Comparison of ENCODE assay signal across 9 cellular contexts in genomic region chr9:21381752-21382339, GRCh38. TPM values are rescaled to one million over a fixed set of nuclear protein-coding genes. Genes with fewer than 3 reads are reported as not detected.
DNase-seq lines count a peak whose midpoint lies in the region; ATAC-seq and TF ChIP-seq lines count a peak whose summit lies in the region.
"Had no signal": no experiment of that assay in that cellular context is flagged by ENCODE, and none has a peak within 500 bp of the region (broad histone marks: within the 10 kb centered on the region; RNA-seq: fewer than 3 reads in every experiment).

No MANE protein-coding gene starts in this region.

- no peaks in the 10 kb centered on the region for H3K27me3 ChIP-seq in thyroid gland

- no peak overlapping the region for H3K27ac ChIP-seq in thyroid gland

- ATAC-seq in GM19395 (IDR thresholded peaks at IDR 0.05; ENCODE audit: unreplicated experiment) (peak; percentile 99), HG03196 (IDR thresholded peaks at IDR 0.05; ENCODE audit: unreplicated experiment) (peak; percentile 97), T-cell (replicated peaks in 1 of 4) (peak in 3 of 4 experiments; percentile 36 to 84 (median 50))
- ATAC-seq: HCT116 had no signal

- intact Hi-C loops in thyroid gland (cut with DNase I) = no loop called here

- POLR2A ChIA-PET in T-cell (lab: Charles Lee) = no interaction called here

- no peak for TF ChIP-seq POLR2A in thyroid gland (IDR thresholded peaks at IDR 0.05)

- H3K4me1 Mint-ChIP-seq in T-cell (peaks cover 14 to 20% (median 17%) of the 10 kb centered on the region in 3 donors), type B pancreatic cell (ENCODE audit: unreplicated experiment) (no peaks in the 10 kb centered on the region), endothelial cell (ENCODE audit: unreplicated experiment) (no peaks in the 10 kb centered on the region)

- H3K9me3 Mint-ChIP-seq in T-cell (no peaks in the 10 kb centered on the region), type B pancreatic cell (no peaks in the 10 kb centered on the region), endothelial cell (ENCODE audit: unreplicated experiment) (no peaks in the 10 kb centered on the region)

- no peaks in the 10 kb centered on the region for H3K36me3 ChIP-seq in thyroid gland

- H3K4me3 ChIP-seq in thyroid gland (replicated peaks in 1 of 3) = no peak overlapping the region

- no peaks in the 10 kb centered on the region for H3K4me1 ChIP-seq in thyroid gland

- WGBS in thyroid gland, 2 donors = 25 to 31% methylated on average over 3 of the region's 3 CpGs

- DNase-seq in DMS153 treated with DMSO at 0.1 percent for 48 hours (lab: John Stamatoyannopoulos, UW; ENCODE audit: unreplicated experiment) (peak; percentile 29), T-cell (peak in 2 of 34 experiments; percentile 10 to 23), type B pancreatic cell (ENCODE audit: extremely low spot score, unreplicated experiment) (no peak), occipital lobe (lab: John Stamatoyannopoulos, UW) (no peak), thyroid gland (no peak), endothelial cell (ENCODE audit: low spot score) (no peak)

- H3K27me3 Mint-ChIP-seq in T-cell (peaks cover 35 to 40% of the 10 kb centered on the region in 2 donors), type B pancreatic cell (no peaks in the 10 kb centered on the region), endothelial cell (ENCODE audit: unreplicated experiment) (no peaks in the 10 kb centered on the region)

- H3K4me3 Mint-ChIP-seq in T-cell = peak overlapping the region in 2 of 3 donors; percentile 10 to 12
- H3K4me3 Mint-ChIP-seq in type B pancreatic cell = peak overlapping the region; percentile 15
- H3K4me3 Mint-ChIP-seq in endothelial cell (ENCODE audit: unreplicated experiment) = no peak overlapping the region

- TF ChIP-seq CTCF in type B pancreatic cell (conservative IDR thresholded peaks at IDR 0.05) (no peak), thyroid gland (IDR thresholded peaks at IDR 0.05) (no peak), endothelial cell (IDR thresholded peaks at IDR 0.05; ENCODE audit: unreplicated experiment) (no peak)

- H3K27ac Mint-ChIP-seq in T-cell (peak overlapping the region in 1 of 2 donors; percentile 36), type B pancreatic cell (no peak overlapping the region), endothelial cell (ENCODE audit: unreplicated experiment) (no peak overlapping the region)

- no peaks in the 10 kb centered on the region for H3K9me3 ChIP-seq in thyroid gland

- CTCF ChIA-PET in T-cell (lab: Charles Lee) = no interaction called here

- no peaks in the 10 kb centered on the region for H3K36me3 Mint-ChIP-seq in T-cell
- H3K36me3 Mint-ChIP-seq in type B pancreatic cell = no peaks in the 10 kb centered on the region
- H3K36me3 Mint-ChIP-seq in endothelial cell (ENCODE audit: low read depth, unreplicated experiment) = no peaks in the 10 kb centered on the region

RNA-seq across cellular contexts. Expression of gene IFNA2, which starts 3.4 kb away (rescaled TPM):
- total RNA-seq in T-cell (not detected), type B pancreatic cell (ENCODE audit: low replicate concordance) (not detected in 2 replicates), occipital lobe (not detected), thyroid gland (not detected), endothelial cell (ENCODE audit: unreplicated experiment) (not detected)

RNA-seq across cellular contexts. Expression of gene IFNA13, which starts 14.0 kb away (rescaled TPM):
- total RNA-seq in T-cell = not detected
- total RNA-seq in type B pancreatic cell (ENCODE audit: low replicate concordance) = not detected in 2 replicates
- total RNA-seq in occipital lobe = not detected
- not detected for total RNA-seq in thyroid gland
- not detected for total RNA-seq in endothelial cell (ENCODE audit: unreplicated experiment)

RNA-seq across cellular contexts. Expression of gene IFNA8, which starts 27.1 kb away (rescaled TPM):
- total RNA-seq in T-cell = not detected
- total RNA-seq in type B pancreatic cell (ENCODE audit: low replicate concordance) = not detected in 2 replicates
- not detected for total RNA-seq in occipital lobe
- not detected for total RNA-seq in thyroid gland
- total RNA-seq in endothelial cell (ENCODE audit: unreplicated experiment) = not detected

RNA-seq across cellular contexts. Expression of gene IFNA6, which starts 31.2 kb away (rescaled TPM):
- total RNA-seq in T-cell (not detected), type B pancreatic cell (ENCODE audit: low replicate concordance) (not detected in 2 replicates), occipital lobe (not detected), thyroid gland (not detected), endothelial cell (ENCODE audit: unreplicated experiment) (not detected)

RNA-seq across cellular contexts. Expression of gene KLHL9, which starts 46.6 kb away (rescaled TPM):
- total RNA-seq in T-cell (10 to 100 TPM; 14.1 to 27.7 (median 26.0) TPM), type B pancreatic cell (ENCODE audit: low replicate concordance) (29.9 and 33.3 TPM in 2 replicates), occipital lobe (81.4 TPM), thyroid gland (10 to 100 TPM; 28.4 to 31.0 (median 30.9) TPM), endothelial cell (ENCODE audit: unreplicated experiment) (39.5 TPM)
